Comparison of ENCODE assay signal across 8 cellular contexts in genomic region chr17:40098846-40099626, GRCh38. TPM values are rescaled to one million over a fixed set of nuclear protein-coding genes. Genes with fewer than 3 reads are reported as not detected.
DNase-seq lines count a peak whose midpoint lies in the region; ATAC-seq and TF ChIP-seq lines count a peak whose summit lies in the region.

No MANE protein-coding gene starts in this region.

- ATAC-seq in HG02571 (IDR thresholded peaks at IDR 0.05; ENCODE audit: unreplicated experiment) (peak; percentile 60), SK-N-SH treated with all-trans-retinoic acid at 6 μM for 48 hours (peak; percentile 78), omental fat pad (ENCODE audit: low FRiP score) (peak; percentile 69)
- ATAC-seq in activated naive CD4-positive, alpha-beta T cell treated with anti-CD3 and anti-CD28 coated beads, Interleukin-2, amount 50 U/mL, for 72 hours, result peak; percentile 28 to 72

- peaks cover 0 to 12% of the 10 kb centered on the region in 2 donors for H3K9me3 Mint-ChIP-seq in activated naive CD4-positive, alpha-beta T cell treated with anti-CD3 and anti-CD28 coated beads, Interleukin-2, amount 50 U/mL, for 72 hours

- H3K27ac Mint-ChIP-seq in activated naive CD4-positive, alpha-beta T cell treated with anti-CD3 and anti-CD28 coated beads, Interleukin-2, amount 50 U/mL, for 72 hours, result peak overlapping the region; percentile 88 to 90

- DNase-seq in GF-D8 (lab: John Stamatoyannopoulos, UW) (peak; percentile 97), NCI-H1092 (lab: John Stamatoyannopoulos, UW) (peak; percentile 94), globus pallidus (ENCODE audit: low spot score) (peak; percentile 96), omental fat pad (ENCODE audit: low spot score) (peak; percentile 98)
- DNase-seq in activated naive CD4-positive, alpha-beta T cell treated with anti-CD3 and anti-CD28 coated beads, Interleukin-2, amount 50 U/mL, for 72 hours (ENCODE audit: low spot score in 2 of 2), result peak; percentile 94 to 96

- H3K36me3 Mint-ChIP-seq in activated naive CD4-positive, alpha-beta T cell treated with anti-CD3 and anti-CD28 coated beads, Interleukin-2, amount 50 U/mL, for 72 hours, result peaks cover 11 to 45% of the 10 kb centered on the region in 2 donors

- TF ChIP-seq CTCF in omental fat pad (IDR thresholded peaks at IDR 0.05), result no peak

- peak overlapping the region; percentile 98 for H3K27ac ChIP-seq in temporal lobe (ENCODE audit: low read depth, low read length)

TF ChIP-seq in SK-N-SH treated with all-trans-retinoic acid at 6 μM for 48 hours, 23 proteins besides CTCF, POLR2A, EP300 and RAD21:
- TF ChIP-seq RARB (CRISPR knock-in tag; IDR thresholded peaks at IDR 0.05) (no peak), SNAI2 (CRISPR knock-in tag; IDR thresholded peaks at IDR 0.05) (0 out of 2 replicates have a peak, but pooled peaks have one; percentile 62), ARNTL (CRISPR knock-in tag; IDR thresholded peaks at IDR 0.05; ENCODE audit: borderline replicate concordance, low read depth) (peak; percentile 96)

RNA-seq across cellular contexts. Expression of gene NR1D1, which starts 1.4 kb away (rescaled TPM):
- total RNA-seq in activated naive CD4-positive, alpha-beta T cell treated with anti-CD3 and anti-CD28 coated beads, Interleukin-2, amount 50 U/mL, for 72 hours, result 10 to 100 TPM in 1 of 2 donors, 1 to 10 TPM in 1; 4.8 to 26.7 TPM
- total RNA-seq in omental fat pad (1 to 10 TPM; 3.1 to 9.3 (median 7.0) TPM), temporal lobe (0.25 TPM)

RNA-seq across cellular contexts. Expression of gene MSL1, which starts 22.7 kb away (rescaled TPM):
- 100 to 1,000 TPM in 1 of 2 donors, 10 to 100 TPM in 1; 83.4 to 140 TPM for total RNA-seq in activated naive CD4-positive, alpha-beta T cell treated with anti-CD3 and anti-CD28 coated beads, Interleukin-2, amount 50 U/mL, for 72 hours
- total RNA-seq in omental fat pad (100 to 1,000 TPM in 1 of 4 donors, 10 to 100 TPM in 3; 50.2 to 139 (median 61.9) TPM), temporal lobe (81.9 TPM)

RNA-seq across cellular contexts. Expression of gene THRA, which starts 36.3 kb away (rescaled TPM):
- total RNA-seq in activated naive CD4-positive, alpha-beta T cell treated with anti-CD3 and anti-CD28 coated beads, Interleukin-2, amount 50 U/mL, for 72 hours, result 10 to 100 TPM; 14.5 to 19.3 TPM
- total RNA-seq in omental fat pad (10 to 100 TPM; 35.7 to 87.2 (median 55.2) TPM), temporal lobe (109 TPM)

RNA-seq across cellular contexts. Expression of gene CASC3, which starts 41.3 kb away (rescaled TPM):
- total RNA-seq in activated naive CD4-positive, alpha-beta T cell treated with anti-CD3 and anti-CD28 coated beads, Interleukin-2, amount 50 U/mL, for 72 hours, result 100 to 1,000 TPM; 104 to 212 TPM
- total RNA-seq in omental fat pad (10 to 100 TPM; 36.6 to 77.6 (median 51.1) TPM), temporal lobe (31.5 TPM)

RNA-seq across cellular contexts. Expression of gene MED24, which starts 44.8 kb away (rescaled TPM):
- total RNA-seq in activated naive CD4-positive, alpha-beta T cell treated with anti-CD3 and anti-CD28 coated beads, Interleukin-2, amount 50 U/mL, for 72 hours, result 100 to 1,000 TPM; 106 to 133 TPM
- 10 to 100 TPM; 40.0 to 53.6 (median 49.2) TPM for total RNA-seq in omental fat pad
- 76.7 TPM for total RNA-seq in temporal lobe

Comparison
In these comparisons a context has a peak if more than half of its experiments do, and no peak if none do; other contexts are left out.
1. Peak in every context shown above with its lines: DNase-seq, ATAC-seq and H3K27ac ChIP-seq.